Comparison of ENCODE assay signal across 8 cellular contexts in the genomic region with DNA sequence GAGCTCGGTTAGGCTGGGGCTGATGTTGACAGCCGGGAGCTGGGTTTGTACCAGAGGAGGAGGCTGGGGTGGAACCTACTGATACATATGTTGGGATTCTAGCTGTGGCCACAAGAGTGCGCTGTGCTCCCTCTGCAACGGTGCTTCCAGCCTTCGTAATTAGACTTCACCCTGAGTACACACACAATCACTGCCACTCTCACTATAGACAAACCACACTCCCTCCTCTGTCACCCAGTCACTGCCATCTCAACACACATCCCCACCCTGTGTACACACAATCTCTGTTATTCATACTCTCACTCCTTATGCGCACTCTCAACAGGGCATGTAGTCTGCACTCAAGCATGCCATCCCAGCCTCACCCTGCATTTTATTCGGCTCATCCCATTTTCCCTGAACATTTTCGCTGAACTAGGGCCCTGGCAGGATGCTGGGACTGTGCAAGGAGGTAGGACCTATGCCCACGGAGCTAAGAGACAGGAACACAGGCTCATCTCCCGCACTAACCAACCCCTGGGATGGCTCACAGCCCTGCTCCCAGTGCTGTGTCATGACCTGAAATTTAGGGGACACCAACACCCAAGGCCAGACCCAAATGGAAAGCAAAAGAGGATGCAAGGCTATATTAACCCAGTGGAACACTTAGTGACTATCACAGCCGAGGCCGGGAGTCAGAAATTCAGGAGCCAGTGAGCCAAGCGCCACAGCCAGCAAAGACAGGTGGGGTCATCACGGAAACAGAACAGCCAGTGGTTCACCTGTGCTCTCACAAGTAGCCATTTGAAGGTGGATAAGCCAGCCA. TPM values are rescaled to one million over a fixed set of nuclear protein-coding genes. Genes with fewer than 3 reads are reported as not detected.
DNase-seq lines count a peak whose midpoint lies in the region; ATAC-seq and TF ChIP-seq lines count a peak whose summit lies in the region.

No MANE protein-coding gene starts in this region.

- peak; percentile 94 for TF ChIP-seq CTCF in C4-2B (conservative IDR thresholded peaks at IDR 0.05)

- no peak overlapping the region for H3K27ac ChIP-seq in C4-2B

- DNase-seq in HCEC 1CT (peak; percentile 66), NCI-H345 (lab: John Stamatoyannopoulos, UW) (peak; percentile 73), left colon (peak; percentile 73 to 85)
- peak; percentile 13 for DNase-seq in activated CD4-positive, CD25-positive, alpha-beta regulatory T cell treated with anti-CD3 and anti-CD28 coated beads, Interleukin-2, amount 50 U/mL, for 16 hours (ENCODE audit: low read depth, low spot score)
- DNase-seq in central memory CD4-positive, alpha-beta T cell: peak; percentile 29
- DNase-seq in stimulated activated CD4-positive, alpha-beta T cell treated with anti-CD3 and anti-CD28 coated beads, Interleukin-2, amount 100 ng/mL, for 24 hours: peak; percentile 69 to 75

- ATAC-seq in left colon: peak; percentile 81
- no peak for ATAC-seq in GM21447 (IDR thresholded peaks at IDR 0.05; ENCODE audit: unreplicated experiment)

- intact Hi-C loops in left colon (cut with DNase I, micrococcal nuclease): no loop called here

RNA-seq across cellular contexts. Expression of a gene that starts 5.7 kb away (rescaled TPM):
- 10 to 100 TPM in 1 of 2 donors, 1 to 10 TPM in 1; 6.7 to 11.0 TPM for total RNA-seq in left colon

RNA-seq across cellular contexts. Expression of a gene that starts 6.1 kb away (rescaled TPM):
- 1 to 10 TPM; 1.5 to 2.3 TPM for total RNA-seq in left colon

RNA-seq across cellular contexts. Expression of a gene that starts 27.2 kb away (rescaled TPM):
- total RNA-seq in left colon: under 1 TPM in 1 of 2 donors, not detected in 1; 0.11 TPM

RNA-seq across cellular contexts. Expression of a gene that starts 31.9 kb away (rescaled TPM):
- not detected for total RNA-seq in left colon

Comparison
In these comparisons a context has a peak if more than half of its experiments do, and no peak if none do; other contexts are left out.
1. DNase-seq: peak in every context shown above with its lines; median percentile 79 in left colon; 73 in NCI-H345; 72 in stimulated activated CD4-positive, alpha-beta T cell treated with anti-CD3 and anti-CD28 coated beads, Interleukin-2, amount 100 ng/mL, for 24 hours; 66 in HCEC 1CT; 29 in central memory CD4-positive, alpha-beta T cell; 13 in activated CD4-positive, CD25-positive, alpha-beta regulatory T cell treated with anti-CD3 and anti-CD28 coated beads, Interleukin-2, amount 50 U/mL, for 16 hours.